In genomic region chr11:117738246-117738957, GRCh38 we compare ENCODE assay signal across 28 cellular contexts. TPM values are rescaled to one million over a fixed set of nuclear protein-coding genes. Genes with fewer than 3 reads are reported as not detected.
DNase-seq lines count a peak whose midpoint lies in the region; ATAC-seq, FAIRE-seq and TF ChIP-seq lines count a peak whose summit lies in the region.
"Had no signal": no experiment of that assay in that cellular context is flagged by ENCODE, and none has a peak within 500 bp of the region (broad histone marks: within the 10 kb centered on the region; RNA-seq: fewer than 3 reads in every experiment).

No MANE protein-coding gene starts in this region.

- FAIRE-seq in K562 (lab: Jason Lieb, UNC) = no peak
- FAIRE-seq: G401.6, GM12891 had no signal

- H3K9me1 ChIP-seq in K562 (ENCODE audit: control insufficient read depth, insufficient read depth, low read length) = no peaks in the 10 kb centered on the region

- 3% methylated on average over 8 of the region's 8 CpGs for WGBS in K562 (ENCODE audit: insufficient coverage, low coverage, missing lambda C conversion rate)

- peak; percentile 48 for DNase-seq in activated CD8-positive, alpha-beta memory T cell treated with anti-CD3 and anti-CD28 coated beads, Interleukin-2, amount 10 ng/mL, durations not matched to agents 7 days and 5 days
- no peak for DNase-seq in activated CD8-positive, alpha-beta memory T cell treated with anti-CD3 and anti-CD28 coated beads, Interleukin-2, amount 50 U/mL, for 4 hours
- DNase-seq in K562 (ENCODE audit: extremely low read depth in 1 of 4, low spot score in 3 of 4) (peak in 2 of 4 experiments; percentile 23), fibroblast of mammary gland (ENCODE audit: low read depth) (peak; percentile 18), AG20443 (ENCODE audit: low spot score) (no peak), Caco-2 (no peak)
- DNase-seq: CD4-positive, CD25-positive, alpha-beta regulatory T cell; H9; HFFc6; Kasumi-1; MV-4-11; NCI-H1105 treated with DMSO at 0.1 percent for 48 hours; NCI-H146; NCI-H1930; NCI-H2107; NCI-H524; NCI-H748 treated with DMSO at 0.1 percent for 48 hours; NK-92 treated with Interleukin-12 subunit alpha and Interleukin-12 subunit beta, amount 100 ng/mL, for 24 hours; PC-3; SK-N-SH had no signal

- H3K9me3 Mint-ChIP-seq in activated CD8-positive, alpha-beta memory T cell treated with anti-CD3 and anti-CD28 coated beads, Interleukin-2, amount 10 ng/mL, durations not matched to agents 7 days and 5 days (ENCODE audit: low read depth) = no peaks in the 10 kb centered on the region
- no peaks in the 10 kb centered on the region for H3K9me3 Mint-ChIP-seq in Caco-2 (ENCODE audit: unreplicated experiment)
- H3K9me3 Mint-ChIP-seq: GM23338, H9, HFFc6 had no signal

- TF ChIP-seq RAD21 in K562 (CRISPR knock-in tag; conservative IDR thresholded peaks at IDR 0.05 in 1 of 2, IDR thresholded peaks at IDR 0.05 in 1 of 2) = no peak

- no peak overlapping the region for H3K27ac Mint-ChIP-seq in activated CD8-positive, alpha-beta memory T cell treated with anti-CD3 and anti-CD28 coated beads, Interleukin-2, amount 10 ng/mL, durations not matched to agents 7 days and 5 days
- H3K27ac Mint-ChIP-seq in Caco-2 (ENCODE audit: unreplicated experiment) = no peak overlapping the region
- H3K27ac Mint-ChIP-seq: CD4-positive, CD25-positive, alpha-beta regulatory T cell; GM23338; H9; HFFc6 had no signal

- intact Hi-C loops in K562 (cut with micrococcal nuclease) (no loop called here), Caco-2 (cut with micrococcal nuclease; ENCODE audit: unreplicated experiment) (loop anchor here (5.0 kb wide), 1 partner anchor 71 kb away; no protein-coding TSS in a partner anchor)

- H3K4me1 Mint-ChIP-seq in activated CD8-positive, alpha-beta memory T cell treated with anti-CD3 and anti-CD28 coated beads, Interleukin-2, amount 10 ng/mL, durations not matched to agents 7 days and 5 days = peaks cover 25% of the 10 kb centered on the region
- H3K4me1 Mint-ChIP-seq in Caco-2 (ENCODE audit: low read depth, unreplicated experiment) = no peaks in the 10 kb centered on the region

- H3K36me3 ChIP-seq in K562 (ENCODE audit: control insufficient read depth, insufficient read depth, low read length) = no peaks in the 10 kb centered on the region
- no peaks in the 10 kb centered on the region for H3K36me3 ChIP-seq in Caco-2 (ENCODE audit: control insufficient read depth, insufficient read depth, low read length)
- H3K36me3 ChIP-seq: BLaER1 had no signal

- no peaks in the 10 kb centered on the region for H3K36me3 Mint-ChIP-seq in activated CD8-positive, alpha-beta memory T cell treated with anti-CD3 and anti-CD28 coated beads, Interleukin-2, amount 10 ng/mL, durations not matched to agents 7 days and 5 days
- no peaks in the 10 kb centered on the region for H3K36me3 Mint-ChIP-seq in Caco-2 (ENCODE audit: insufficient read depth, unreplicated experiment)
- H3K36me3 Mint-ChIP-seq: CD4-positive, CD25-positive, alpha-beta regulatory T cell had no signal

- no peak for TF ChIP-seq EP300 in K562 (IDR thresholded peaks at IDR 0.05; ENCODE audit: low read length)

- in situ Hi-C loops in K562 (cut with MboI) = no loop called here

- BruUV-seq in K562 (replicated peaks; lab: Mats Ljungman, UMichigan) (no TSS peak), Caco-2 (replicated peaks; lab: Mats Ljungman, UMichigan) (no TSS peak)

- H3K4me3 Mint-ChIP-seq in activated CD8-positive, alpha-beta memory T cell treated with anti-CD3 and anti-CD28 coated beads, Interleukin-2, amount 10 ng/mL, durations not matched to agents 7 days and 5 days = no peak overlapping the region
- H3K4me3 Mint-ChIP-seq in Caco-2 (ENCODE audit: unreplicated experiment) = no peak overlapping the region
- H3K4me3 Mint-ChIP-seq: CD4-positive, CD25-positive, alpha-beta regulatory T cell; GM23338; H9; HFFc6 had no signal

- CTCF ChIA-PET in activated CD8-positive, alpha-beta memory T cell treated with anti-CD3 and anti-CD28 coated beads, Interleukin-2, amount 10 ng/mL, durations not matched to agents 7 days and 5 days (lab: Charles Lee) = no interaction called here
- CTCF ChIA-PET in K562 (lab: Yijun Ruan, JAX; ENCODE audit: low intra/inter-chr PET ratio) (no interaction called here), Caco-2 (lab: Charles Lee) (no interaction called here)

- H3K4me2 ChIP-seq in K562 (ENCODE audit: insufficient read depth, low read length) = no peak overlapping the region
- H3K4me2 ChIP-seq: BLaER1, GM23338, SK-N-SH had no signal

- no peak for ATAC-seq in activated CD8-positive, alpha-beta memory T cell treated with anti-CD3 and anti-CD28 coated beads, Interleukin-2, amount 10 ng/mL, durations not matched to agents 7 days and 5 days
- ATAC-seq in K562 = no peak
- no peak for ATAC-seq in SK-N-SH treated with all-trans-retinoic acid at 6 μM for 48 hours
- ATAC-seq in HG03342 (IDR thresholded peaks at IDR 0.05; ENCODE audit: unreplicated experiment) = no peak
- ATAC-seq: GM23338, PC-3 had no signal

- no peak for TF ChIP-seq POLR2A in K562 (conservative IDR thresholded peaks at IDR 0.05)

- no peaks in the 10 kb centered on the region for H3K79me2 ChIP-seq in K562 (ENCODE audit: control insufficient read depth, insufficient read depth, low read length)

- H3K4me3 ChIP-seq in K562 = no peak overlapping the region
- H3K4me3 ChIP-seq in fibroblast of mammary gland (ENCODE audit: control insufficient read depth, low read depth, low read length) = no peak overlapping the region
- H3K4me3 ChIP-seq in Caco-2 (ENCODE audit: low read depth, low read length) = no peak overlapping the region
- H3K4me3 ChIP-seq: BLaER1, GM23338 had no signal

- H3K9me3 ChIP-seq in K562 (replicated peaks; ENCODE audit: control insufficient read depth, insufficient read depth, low read depth, low read length) (no peaks in the 10 kb centered on the region), Caco-2 (no peaks in the 10 kb centered on the region)
- H3K9me3 ChIP-seq: BLaER1, SK-N-SH had no signal

- H4K20me1 ChIP-seq in K562 (replicated peaks; ENCODE audit: control insufficient read depth, insufficient read depth, low read length) = no peaks in the 10 kb centered on the region
- H4K20me1 ChIP-seq: BLaER1 had no signal

- H2AFZ ChIP-seq in K562 (ENCODE audit: low read depth, low read length) = no peak overlapping the region
- H2AFZ ChIP-seq: GM23338 had no signal

- POLR2A ChIA-PET in K562 (lab: Yijun Ruan, JAX) = no interaction called here
- POLR2A ChIA-PET in Caco-2 (lab: Charles Lee) = no interaction called here

- no peak for TF ChIP-seq CTCF in K562 (IDR thresholded peaks at IDR 0.05 in 2 of 3, conservative IDR thresholded peaks at IDR 0.05 in 1 of 3; ENCODE audit: insufficient read depth in 2 of 3, low read depth in 1 of 3, low read length in 3 of 3)
- no peak for TF ChIP-seq CTCF in fibroblast of mammary gland (conservative IDR thresholded peaks at IDR 0.05; ENCODE audit: control insufficient read depth, insufficient read depth, low read depth, low read length)
- TF ChIP-seq CTCF in Caco-2 (IDR thresholded peaks at IDR 0.05; ENCODE audit: insufficient read depth in 1 of 2, low read depth in 1 of 2, low read length in 1 of 2, severe bottlenecking in 1 of 2, unreplicated experiment in 1 of 2) = no peak

- no peaks in the 10 kb centered on the region; a peak in 1 of 5 replicates for H3K4me1 ChIP-seq in K562 (replicated peaks in 1 of 2; ENCODE audit: control insufficient read depth in 2 of 2, insufficient read depth in 2 of 2, low read length in 2 of 2)
- no peaks in the 10 kb centered on the region for H3K4me1 ChIP-seq in Caco-2

- peaks cover 10% of the 10 kb centered on the region for H3K27me3 Mint-ChIP-seq in activated CD8-positive, alpha-beta memory T cell treated with anti-CD3 and anti-CD28 coated beads, Interleukin-2, amount 10 ng/mL, durations not matched to agents 7 days and 5 days
- H3K27me3 Mint-ChIP-seq in Caco-2 (ENCODE audit: insufficient read depth, unreplicated experiment) = no peaks in the 10 kb centered on the region

- H3K27ac ChIP-seq in K562 (ENCODE audit: extremely low read depth, low read depth, low read length) = no peak overlapping the region
- H3K27ac ChIP-seq: 22Rv1, BLaER1 had no signal

- peaks cover 0 to 34% of the 10 kb centered on the region in 2 experiments; a peak in 3 of 5 replicates for H3K27me3 ChIP-seq in K562 (ENCODE audit: control insufficient read depth in 2 of 2, insufficient read depth in 2 of 2, low read length in 2 of 2)
- no peaks in the 10 kb centered on the region for H3K27me3 ChIP-seq in Caco-2 (replicated peaks; ENCODE audit: control insufficient read depth, insufficient read depth, low read length)
- H3K27me3 ChIP-seq: BLaER1 had no signal

- H3K9ac ChIP-seq in K562 (ENCODE audit: insufficient read depth in 1 of 2, low read depth in 2 of 2, low read length in 2 of 2) = no peak overlapping the region
- H3K9ac ChIP-seq: BLaER1, SK-N-SH had no signal

TF ChIP-seq in K562, 482 proteins besides CTCF, POLR2A, EP300 and RAD21 (continues in another document):
- TF ChIP-seq ATF1 (CRISPR knock-in tag; IDR thresholded peaks at IDR 0.05) (no peak), ATF1 (tag; IDR thresholded peaks at IDR 0.05) (peak; percentile 58), ZNF239 (CRISPR knock-in tag; IDR thresholded peaks at IDR 0.05) (no peak)

TF ChIP-seq in SK-N-SH treated with all-trans-retinoic acid at 6 μM for 48 hours, 23 proteins besides CTCF, POLR2A, EP300 and RAD21 (continues in another document):
- TF ChIP-seq OSR1 (CRISPR knock-in tag; IDR thresholded peaks at IDR 0.05) (no peak), ZFP30 (CRISPR knock-in tag; IDR thresholded peaks at IDR 0.05) (no peak), SNAI2 (CRISPR knock-in tag; IDR thresholded peaks at IDR 0.05) (no peak), ZNF8 (CRISPR knock-in tag; IDR thresholded peaks at IDR 0.05) (no peak), ZC3H10 (CRISPR knock-in tag; IDR thresholded peaks at IDR 0.05) (no peak)

RNA-seq across cellular contexts. Expression of gene DSCAML1, which starts 58.6 kb away (rescaled TPM):
- total RNA-seq in activated CD8-positive, alpha-beta memory T cell treated with anti-CD3 and anti-CD28 coated beads, Interleukin-2, amount 10 ng/mL, durations not matched to agents 7 days and 5 days = 1 to 10 TPM in 1 of 2 experiments, under 1 TPM in 1; 0.42 to 1.4 TPM
- total RNA-seq in K562 (2011; cell fraction: chromatin; rRNA removed; ENCODE audit: low replicate concordance) = not detected in 2 replicates
- not detected in 2 replicates for total RNA-seq in K562 (2011; cell fraction: nucleolus; rRNA removed)
- total RNA-seq in K562 (2011; cell fraction: nucleoplasm; rRNA removed) = not detected in 2 replicates
- total RNA-seq in K562 (2014; rRNA removed) (not detected in 2 replicates), K562 (2014; rRNA removed; fragmentation: Illumina TruSeq; extraction: Trizol) (not detected in 2 replicates), K562 (2015; rRNA removed; fragmentation: Illumina TruSeq; extraction: Trizol) (not detected in 2 replicates), K562 (2021) (not detected in 2 replicates), Caco-2 (2022) (not detected in 2 replicates)
- polyA plus RNA-seq in K562 (2011; rRNA removed) (not detected in 2 replicates), K562 (2014; fragmentation: Illumina TruSeq; extraction: Trizol) (not detected in 2 replicates), K562 (2014; fragmentation: Nextera tagmentation; extraction: Ambion mirVana) (not detected), K562 (2014; rRNA removed) (not detected in 2 replicates)
- not detected in 2 replicates for polyA plus RNA-seq in K562 (2011; cell fraction: cytosol; rRNA removed)
- not detected in 2 replicates for polyA plus RNA-seq in K562 (2011; cell fraction: nucleus; rRNA removed)
- not detected in 2 replicates for polyA plus RNA-seq in K562 (2012)
- polyA minus RNA-seq in K562 (2011; rRNA and poly(A)+ RNA removed) = not detected in 2 replicates
- polyA minus RNA-seq in K562 (2011; cell fraction: cytosol; rRNA and poly(A)+ RNA removed) = not detected in 2 replicates
- polyA minus RNA-seq in K562 (2011; cell fraction: nucleus; rRNA and poly(A)+ RNA removed) = not detected in 2 replicates
- total RNA-seq: HFFc6, M059J, PC-3 had no signal
- polyA plus RNA-seq: GM23338, SK-N-SH had no signal

Comparison
In these comparisons a context has a peak if more than half of its experiments do, and no peak if none do; other contexts are left out.
1. DNase-seq: peak in activated CD8-positive, alpha-beta memory T cell treated with anti-CD3 and anti-CD28 coated beads, Interleukin-2, amount 10 ng/mL, durations not matched to agents 7 days and 5 days (single experiment) and fibroblast of mammary gland (single experiment); none in activated CD8-positive, alpha-beta memory T cell treated with anti-CD3 and anti-CD28 coated beads, Interleukin-2, amount 50 U/mL, for 4 hours (single experiment), AG20443 (single experiment) and Caco-2 (0 of 2).